Comparison of ENCODE assay signal across 13 cellular contexts in the genomic region with DNA sequence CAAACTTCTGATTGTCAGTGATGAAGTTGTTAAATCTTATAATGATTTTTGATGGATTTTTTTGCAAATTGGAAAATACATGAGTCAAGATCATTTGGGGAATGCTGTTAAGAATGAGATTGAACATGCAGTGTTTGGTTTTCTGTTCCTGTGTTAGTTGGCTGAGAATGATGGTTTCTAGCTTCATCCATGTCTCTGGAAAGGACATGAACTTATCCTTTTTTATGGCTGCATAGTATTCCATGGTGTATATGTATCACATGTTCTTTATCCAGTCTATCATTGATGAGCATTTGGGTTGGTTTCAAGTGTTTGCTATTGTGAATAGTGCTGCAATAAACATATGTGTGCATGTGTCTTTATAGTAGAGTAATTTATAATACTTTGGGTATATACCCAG. TPM values are rescaled to one million over a fixed set of nuclear protein-coding genes. Genes with fewer than 3 reads are reported as not detected.
"Had no signal": no experiment of that assay in that cellular context is flagged by ENCODE, and none has a peak within 500 bp of the region (broad histone marks: within the 10 kb centered on the region; RNA-seq: fewer than 3 reads in every experiment).

No MANE protein-coding gene starts in this region.

RNA-seq across cellular contexts. Expression of a gene that starts 24.5 kb away (rescaled TPM):
- total RNA-seq: left ventricle myocardium inferior; lung microvascular endothelial cell; myocyte; naive thymus-derived CD8-positive, alpha-beta T cell had no signal
- polyA plus RNA-seq: immature natural killer cell; liver; naive thymus-derived CD4-positive, alpha-beta T cell; naive thymus-derived CD8-positive, alpha-beta T cell had no signal

RNA-seq across cellular contexts. Expression of a gene that starts 32.2 kb away (rescaled TPM):
- total RNA-seq: left colon, left lobe of liver, left ventricle myocardium inferior, lung microvascular endothelial cell, mesenteric fat pad, mononuclear cell, mucosa of descending colon, mucosa of gallbladder, myocyte had no signal
- polyA plus RNA-seq: immature natural killer cell, liver had no signal
